In the genomic region with DNA sequence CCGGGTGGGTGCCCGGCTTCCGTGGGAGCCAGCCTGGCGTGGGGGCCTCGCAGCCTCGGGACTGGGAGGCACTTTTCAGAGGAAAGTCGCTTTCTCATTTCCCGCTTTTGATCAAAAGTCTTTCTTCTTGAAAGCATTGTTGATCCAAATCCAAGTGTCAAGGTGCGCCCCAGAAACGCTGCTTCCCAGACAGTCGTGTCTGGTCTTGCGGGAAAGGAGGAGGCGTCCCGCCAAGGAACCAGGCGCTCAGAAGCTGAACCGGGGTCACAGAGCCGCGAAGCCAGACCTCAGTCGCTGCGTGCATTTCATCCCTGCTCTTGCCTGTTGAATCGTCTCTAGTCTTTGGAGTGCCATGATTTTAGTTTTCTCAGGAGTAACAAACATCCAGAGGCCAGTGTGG, we compare ENCODE assay signal across 1 cellular context.
TF ChIP-seq lines count a peak whose summit lies in the region.

No MANE protein-coding gene starts in this region.

TF ChIP-seq in IMR-90, 13 proteins besides CTCF, POLR2A, EP300 and RAD21 (continued from another document):
- TF ChIP-seq, protein P1, sequence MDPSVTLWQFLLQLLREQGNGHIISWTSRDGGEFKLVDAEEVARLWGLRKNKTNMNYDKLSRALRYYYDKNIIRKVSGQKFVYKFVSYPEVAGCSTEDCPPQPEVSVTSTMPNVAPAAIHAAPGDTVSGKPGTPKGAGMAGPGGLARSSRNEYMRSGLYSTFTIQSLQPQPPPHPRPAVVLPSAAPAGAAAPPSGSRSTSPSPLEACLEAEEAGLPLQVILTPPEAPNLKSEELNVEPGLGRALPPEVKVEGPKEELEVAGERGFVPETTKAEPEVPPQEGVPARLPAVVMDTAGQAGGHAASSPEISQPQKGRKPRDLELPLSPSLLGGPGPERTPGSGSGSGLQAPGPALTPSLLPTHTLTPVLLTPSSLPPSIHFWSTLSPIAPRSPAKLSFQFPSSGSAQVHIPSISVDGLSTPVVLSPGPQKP (IDR thresholded peaks at IDR 0.05; ENCODE audit: borderline replicate concordance, low read depth, low read length) = no peak
